In the genomic region with DNA sequence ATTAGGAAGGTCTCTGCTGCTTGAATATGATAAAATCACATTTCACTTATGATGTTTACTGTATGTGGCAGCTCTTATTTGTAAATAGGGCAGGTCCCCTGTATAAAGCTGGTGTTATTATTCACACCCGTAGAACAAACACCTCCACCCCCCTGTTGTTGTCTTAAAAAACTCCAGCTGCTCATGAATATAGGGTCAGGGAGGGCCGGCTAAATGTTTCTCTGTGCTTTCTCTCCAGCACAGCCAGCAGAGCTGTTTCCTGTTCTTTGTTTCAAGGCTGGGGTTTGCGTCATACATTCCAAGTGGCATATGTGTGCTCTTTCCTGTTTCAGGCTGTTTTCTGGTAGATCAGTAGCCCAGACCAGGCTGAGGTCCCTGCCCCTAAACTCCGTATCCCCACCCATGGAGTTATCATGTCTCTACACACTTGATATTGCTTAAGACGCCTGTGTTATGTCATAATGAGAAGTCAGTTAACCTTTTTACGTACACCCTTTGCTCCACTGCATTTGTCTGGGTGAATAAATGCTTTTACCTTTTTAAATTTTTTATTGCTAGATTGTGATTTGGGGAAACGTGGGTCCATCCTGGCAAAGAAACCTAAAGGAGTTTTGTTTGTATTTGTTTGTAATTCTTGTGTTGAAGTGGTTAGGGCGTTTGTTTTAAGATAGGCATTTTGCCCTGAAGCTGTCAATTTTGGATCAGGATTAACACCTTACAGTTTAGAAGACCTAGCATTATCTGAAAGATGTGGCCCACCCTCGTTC, we compare ENCODE assay signal across 8 cellular contexts. TPM values are rescaled to one million over a fixed set of nuclear protein-coding genes. Genes with fewer than 3 reads are reported as not detected.
DNase-seq lines count a peak whose midpoint lies in the region; ATAC-seq, FAIRE-seq and TF ChIP-seq lines count a peak whose summit lies in the region.

No MANE protein-coding gene starts in this region.

- H3K79me2 ChIP-seq in KMS-11 (ENCODE audit: insufficient read depth, low read depth): peaks cover 11% of the 10 kb centered on the region; the same call in 1 of the 2 replicates

- POLR2A ChIA-PET in naive thymus-derived CD4-positive, alpha-beta T cell (lab: Charles Lee): interaction anchor here (0.6 to 5.2 kb wide), 29 partner anchors 8 to 535 kb away, joined by 3 to 83 read pairs (median 4); no protein-coding TSS in a partner anchor

- H3K4me3 Mint-ChIP-seq in activated naive CD4-positive, alpha-beta T cell treated with anti-CD3 and anti-CD28 coated beads for 36 hours: peak overlapping the region; percentile 74
- H3K4me3 Mint-ChIP-seq in naive thymus-derived CD4-positive, alpha-beta T cell: peak overlapping the region; percentile 85 to 100 (median 99)

- intact Hi-C loops in activated naive CD4-positive, alpha-beta T cell treated with anti-CD3 and anti-CD28 coated beads for 36 hours (cut with micrococcal nuclease): loop anchor here (1.0 to 10.0 kb wide), 9 partner anchors 20 to 1538 kb away; a partner anchor contains a TSS
- intact Hi-C loops in naive thymus-derived CD4-positive, alpha-beta T cell (cut with micrococcal nuclease): loop anchor here (2.0 to 10.0 kb wide), 8 partner anchors 42 to 1638 kb away; a partner anchor contains a TSS

- peak overlapping the region; percentile 18; the same call in 1 of the 2 replicates for H3K9ac ChIP-seq in KMS-11

- H3K27ac ChIP-seq in KMS-11: peak overlapping the region; percentile 55
- H3K27ac ChIP-seq in naive thymus-derived CD4-positive, alpha-beta T cell (ENCODE audit: low read depth, low read length): peak overlapping the region; percentile 98

- no peaks in the 10 kb centered on the region for H3K27me3 Mint-ChIP-seq in activated naive CD4-positive, alpha-beta T cell treated with anti-CD3 and anti-CD28 coated beads for 36 hours (ENCODE audit: low read depth)
- peaks cover 0 to 40% (median 0%) of the 10 kb centered on the region in 5 donors for H3K27me3 Mint-ChIP-seq in naive thymus-derived CD4-positive, alpha-beta T cell

- CTCF ChIA-PET in activated naive CD4-positive, alpha-beta T cell treated with anti-CD3 and anti-CD28 coated beads for 36 hours (lab: Charles Lee): interaction anchor here (0.5 to 5.8 kb wide), 7 partner anchors 9 to 663 kb away, joined by 3 to 32 read pairs (median 6); no protein-coding TSS in a partner anchor
- CTCF ChIA-PET in naive thymus-derived CD4-positive, alpha-beta T cell (lab: Charles Lee): interaction anchor here (0.6 to 2.9 kb wide), 12 partner anchors 8 to 605 kb away, joined by 3 to 13 read pairs (median 4); no protein-coding TSS in a partner anchor

- peaks cover 36% of the 10 kb centered on the region for H3K4me1 ChIP-seq in KMS-11 (ENCODE audit: low read depth, poor library complexity, severe bottlenecking)
- peaks cover 52 to 57% of the 10 kb centered on the region in 2 donors for H3K4me1 ChIP-seq in naive thymus-derived CD4-positive, alpha-beta T cell (ENCODE audit: control insufficient read depth in 2 of 2, insufficient read depth in 2 of 2, low read length in 2 of 2)

- H4K20me1 ChIP-seq in KMS-11 (ENCODE audit: insufficient read depth): no peaks in the 10 kb centered on the region

- peak; percentile 97 for DNase-seq in ELR (ENCODE audit: low read depth)
- peak; percentile 94 for DNase-seq in RCC 7860 (ENCODE audit: low spot score)
- DNase-seq in activated naive CD4-positive, alpha-beta T cell treated with anti-CD3 and anti-CD28 coated beads for 36 hours: peak; percentile 77
- DNase-seq in fibroblast of the aortic adventitia (ENCODE audit: low read depth): peak; percentile 99
- DNase-seq in naive thymus-derived CD4-positive, alpha-beta T cell: peak in 8 of 9 donors; percentile 38 to 96 (median 90)
- DNase-seq in urothelium cell line (ENCODE audit: low spot score): peak; percentile 93

- peaks cover 67% of the 10 kb centered on the region for H3K4me1 Mint-ChIP-seq in activated naive CD4-positive, alpha-beta T cell treated with anti-CD3 and anti-CD28 coated beads for 36 hours (ENCODE audit: low read depth)
- H3K4me1 Mint-ChIP-seq in naive thymus-derived CD4-positive, alpha-beta T cell: peaks cover 41 to 67% (median 55%) of the 10 kb centered on the region in 7 donors

- H2AFZ ChIP-seq in KMS-11 (ENCODE audit: low read depth): no peak overlapping the region

- H3K27ac Mint-ChIP-seq in activated naive CD4-positive, alpha-beta T cell treated with anti-CD3 and anti-CD28 coated beads for 36 hours: peak overlapping the region; percentile 91
- peak overlapping the region; percentile 76 to 100 (median 94) for H3K27ac Mint-ChIP-seq in naive thymus-derived CD4-positive, alpha-beta T cell

- peak overlapping the region; percentile 56 for H3K4me2 ChIP-seq in KMS-11

- peaks cover 6% of the 10 kb centered on the region for H3K36me3 Mint-ChIP-seq in activated naive CD4-positive, alpha-beta T cell treated with anti-CD3 and anti-CD28 coated beads for 36 hours (ENCODE audit: low read depth)
- H3K36me3 Mint-ChIP-seq in naive thymus-derived CD4-positive, alpha-beta T cell: peaks cover 4 to 12% (median 5%) of the 10 kb centered on the region in 5 donors

- peak; percentile 65 for ATAC-seq in naive thymus-derived CD4-positive, alpha-beta T cell
- ATAC-seq in HG03039 (IDR thresholded peaks at IDR 0.05; ENCODE audit: unreplicated experiment): no peak

- TF ChIP-seq CTCF in KMS-11 (conservative IDR thresholded peaks at IDR 0.05; ENCODE audit: low read depth, low read length): no peak
- TF ChIP-seq CTCF in fibroblast of the aortic adventitia (IDR thresholded peaks at IDR 0.05; ENCODE audit: insufficient read depth, low read length): no peak

- no peaks in the 10 kb centered on the region for H3K9me3 Mint-ChIP-seq in activated naive CD4-positive, alpha-beta T cell treated with anti-CD3 and anti-CD28 coated beads for 36 hours
- peaks cover 0 to 2% (median 0%) of the 10 kb centered on the region in 11 donors for H3K9me3 Mint-ChIP-seq in naive thymus-derived CD4-positive, alpha-beta T cell

- no peaks in the 10 kb centered on the region for H3K36me3 ChIP-seq in KMS-11 (ENCODE audit: insufficient read depth)
- peaks cover 0 to 4% (median 0%) of the 10 kb centered on the region in 3 experiments for H3K36me3 ChIP-seq in naive thymus-derived CD4-positive, alpha-beta T cell (ENCODE audit: control insufficient read depth in 2 of 3, insufficient read depth in 3 of 3, low read length in 3 of 3)

- no peak overlapping the region for H3K4me3 ChIP-seq in KMS-11 (IDR thresholded peaks at IDR 0.05; ENCODE audit: insufficient read depth, low read depth, low read length)
- peak overlapping the region; percentile 85 for H3K4me3 ChIP-seq in fibroblast of the aortic adventitia (ENCODE audit: low read depth, low read length)
- peak overlapping the region; percentile 64 for H3K4me3 ChIP-seq in naive thymus-derived CD4-positive, alpha-beta T cell (ENCODE audit: low read length)

- H3K9me3 ChIP-seq in naive thymus-derived CD4-positive, alpha-beta T cell (ENCODE audit: control insufficient read depth in 2 of 3, low read length in 3 of 3): no peaks in the 10 kb centered on the region

- peak; percentile 93 for FAIRE-seq in RCC 7860 (lab: Jason Lieb, UNC)
- peak; percentile 58 for FAIRE-seq in urothelium cell line (lab: Jason Lieb, UNC)

- no peaks in the 10 kb centered on the region for H3K27me3 ChIP-seq in KMS-11 (ENCODE audit: insufficient read depth, low read depth)
- no peaks in the 10 kb centered on the region for H3K27me3 ChIP-seq in naive thymus-derived CD4-positive, alpha-beta T cell (ENCODE audit: control insufficient read depth in 2 of 2, insufficient read depth in 2 of 2, low read length in 2 of 2)

RNA-seq across cellular contexts. Expression of a gene that starts 3.2 kb away (rescaled TPM):
- 10 to 100 TPM; 15.2 to 15.8 TPM for total RNA-seq in activated naive CD4-positive, alpha-beta T cell treated with anti-CD3 and anti-CD28 coated beads for 36 hours
- total RNA-seq in fibroblast of the aortic adventitia (ENCODE audit: low replicate concordance): 22.3 and 41.8 TPM in 2 replicates
- 100 to 1,000 TPM in 4 of 5 experiments, 10 to 100 TPM in 1; 21.0 to 142 (median 132) TPM for total RNA-seq in naive thymus-derived CD4-positive, alpha-beta T cell
- polyA plus RNA-seq in naive thymus-derived CD4-positive, alpha-beta T cell: 10 to 100 TPM; 68.7 to 84.7 TPM
